In genomic region chr3:100650651-100651611, GRCh38 we compare ENCODE assay signal across 9 cellular contexts. TPM values are rescaled to one million over a fixed set of nuclear protein-coding genes. Genes with fewer than 3 reads are reported as not detected.
DNase-seq lines count a peak whose midpoint lies in the region; ATAC-seq and TF ChIP-seq lines count a peak whose summit lies in the region.
"Had no signal": no experiment of that assay in that cellular context is flagged by ENCODE, and none has a peak within 500 bp of the region (broad histone marks: within the 10 kb centered on the region; RNA-seq: fewer than 3 reads in every experiment).

No MANE protein-coding gene starts in this region.

- in situ Hi-C loops in astrocyte of the cerebellum (cut with HindIII; ENCODE audit: low sequenced_read_pairs) = no loop called here

- no peaks in the 10 kb centered on the region for H3K9me3 ChIP-seq in Karpas-422 (ENCODE audit: low read length)
- no peaks in the 10 kb centered on the region for H3K9me3 ChIP-seq in effector memory CD4-positive, alpha-beta T cell (ENCODE audit: control insufficient read depth, low read length)
- H3K9me3 ChIP-seq in ascending aorta = no peaks in the 10 kb centered on the region

- peaks cover 2% of the 10 kb centered on the region for H3K27me3 Mint-ChIP-seq in activated CD4-positive, alpha-beta T cell treated with anti-CD3 and anti-CD28 coated beads, Interleukin-2, amount 10 ng/mL, durations not matched to agents 24 days and 14 days
- H3K27me3 Mint-ChIP-seq in natural killer cell (ENCODE audit: low read depth in 2 of 2) = peaks cover 0 to 5% of the 10 kb centered on the region in 2 donors

- peak; percentile 73 for DNase-seq in activated CD4-positive, alpha-beta T cell treated with anti-CD3 and anti-CD28 coated beads, Interleukin-2, amount 10 ng/mL, durations not matched to agents 24 days and 14 days
- DNase-seq in activated CD4-positive, alpha-beta T cell treated with anti-CD3 and anti-CD28 coated beads for 4 hours = no peak
- DNase-seq in H4 (ENCODE audit: low spot score) (peak; percentile 34), Karpas-422 (peak; percentile 56), astrocyte of the cerebellum (ENCODE audit: low read depth) (peak; percentile 46), natural killer cell (no peak), ascending aorta (ENCODE audit: low spot score in 2 of 2) (no peak)
- DNase-seq in effector memory CD4-positive, alpha-beta T cell = no peak

- H3K4me1 ChIP-seq in Karpas-422 (ENCODE audit: low read length) (peaks cover 7% of the 10 kb centered on the region), ascending aorta (no peaks in the 10 kb centered on the region)
- H3K4me1 ChIP-seq in effector memory CD4-positive, alpha-beta T cell (ENCODE audit: control insufficient read depth, insufficient read depth, low read length, poor library complexity, severe bottlenecking) = no peaks in the 10 kb centered on the region

- H3K4me3 Mint-ChIP-seq in activated CD4-positive, alpha-beta T cell treated with anti-CD3 and anti-CD28 coated beads, Interleukin-2, amount 10 ng/mL, durations not matched to agents 24 days and 14 days = peak overlapping the region; percentile 58
- no peak overlapping the region for H3K4me3 Mint-ChIP-seq in natural killer cell

- H3K9ac ChIP-seq in Karpas-422 (ENCODE audit: low read length) = peak overlapping the region; percentile 23; the same call in 1 of the 2 replicates

- ATAC-seq in natural killer cell = peak in 2 of 3 donors; percentile 41 to 54

- peak overlapping the region; percentile 75 for H3K27ac Mint-ChIP-seq in activated CD4-positive, alpha-beta T cell treated with anti-CD3 and anti-CD28 coated beads, Interleukin-2, amount 10 ng/mL, durations not matched to agents 24 days and 14 days
- H3K27ac Mint-ChIP-seq in natural killer cell = peak overlapping the region in 1 of 2 donors; percentile 33

- H3K36me3 ChIP-seq in Karpas-422 (ENCODE audit: insufficient read depth, low read length) (no peaks in the 10 kb centered on the region), ascending aorta (no peaks in the 10 kb centered on the region)
- H3K36me3 ChIP-seq in effector memory CD4-positive, alpha-beta T cell (ENCODE audit: control insufficient read depth, insufficient read depth, low read length) = no peaks in the 10 kb centered on the region

- H4K20me1 ChIP-seq in Karpas-422 (ENCODE audit: insufficient read depth, low read depth, low read length) = no peaks in the 10 kb centered on the region

- no peak overlapping the region for H3K4me3 ChIP-seq in Karpas-422 (ENCODE audit: low read length)
- no peak overlapping the region for H3K4me3 ChIP-seq in astrocyte of the cerebellum (ENCODE audit: low read depth, low read length)
- H3K4me3 ChIP-seq in effector memory CD4-positive, alpha-beta T cell (ENCODE audit: insufficient read depth, low read depth, low read length, poor library complexity, severe bottlenecking) = no peak overlapping the region
- no peak overlapping the region for H3K4me3 ChIP-seq in ascending aorta

- peak overlapping the region; percentile 21 for H3K4me2 ChIP-seq in Karpas-422 (ENCODE audit: low read depth, low read length, poor library complexity, severe bottlenecking)

- H3K27ac ChIP-seq in Karpas-422 (ENCODE audit: low read length) (no peak overlapping the region), ascending aorta (no peak overlapping the region)
- H3K27ac ChIP-seq in effector memory CD4-positive, alpha-beta T cell (ENCODE audit: insufficient read depth, low read length, poor library complexity, severe bottlenecking) = no peak overlapping the region

- H3K4me1 Mint-ChIP-seq in activated CD4-positive, alpha-beta T cell treated with anti-CD3 and anti-CD28 coated beads, Interleukin-2, amount 10 ng/mL, durations not matched to agents 24 days and 14 days = peaks cover 12% of the 10 kb centered on the region
- peaks cover 6% of the 10 kb centered on the region in 2 donors for H3K4me1 Mint-ChIP-seq in natural killer cell

- no peaks in the 10 kb centered on the region for H3K79me2 ChIP-seq in Karpas-422 (ENCODE audit: low read length)

- TF ChIP-seq CTCF in astrocyte of the cerebellum (IDR thresholded peaks at IDR 0.05; ENCODE audit: low read depth, low read length, missing control alignments) = peak; percentile 18
- no peak for TF ChIP-seq CTCF in natural killer cell (IDR thresholded peaks at IDR 0.05)
- no peak for TF ChIP-seq CTCF in ascending aorta (IDR thresholded peaks at IDR 0.05)

- H3K27me3 ChIP-seq in Karpas-422 (ENCODE audit: low read length) (no peaks in the 10 kb centered on the region), ascending aorta (no peaks in the 10 kb centered on the region)
- no peaks in the 10 kb centered on the region for H3K27me3 ChIP-seq in effector memory CD4-positive, alpha-beta T cell (replicated peaks; ENCODE audit: control insufficient read depth, insufficient read depth, low read length, poor library complexity, severe bottlenecking)

- no peaks in the 10 kb centered on the region for H3K36me3 Mint-ChIP-seq in activated CD4-positive, alpha-beta T cell treated with anti-CD3 and anti-CD28 coated beads, Interleukin-2, amount 10 ng/mL, durations not matched to agents 24 days and 14 days (ENCODE audit: low read depth)
- no peaks in the 10 kb centered on the region for H3K36me3 Mint-ChIP-seq in natural killer cell
- H3K36me3 Mint-ChIP-seq: CD4-positive, CD25-positive, alpha-beta regulatory T cell had no signal

- no peaks in the 10 kb centered on the region for H3K9me2 ChIP-seq in Karpas-422 (replicated peaks; ENCODE audit: insufficient read depth, low read length)

- peak overlapping the region; percentile 87 for H2AFZ ChIP-seq in Karpas-422 (ENCODE audit: low read length)

- no peaks in the 10 kb centered on the region for H3K9me3 Mint-ChIP-seq in activated CD4-positive, alpha-beta T cell treated with anti-CD3 and anti-CD28 coated beads, Interleukin-2, amount 10 ng/mL, durations not matched to agents 24 days and 14 days
- no peaks in the 10 kb centered on the region for H3K9me3 Mint-ChIP-seq in natural killer cell
- H3K9me3 Mint-ChIP-seq: CD4-positive, CD25-positive, alpha-beta regulatory T cell had no signal

- intact Hi-C loops in activated CD4-positive, alpha-beta T cell treated with anti-CD3 and anti-CD28 coated beads, Interleukin-2, amount 10 ng/mL, durations not matched to agents 24 days and 14 days (cut with micrococcal nuclease) = loop anchor here (1.0 to 2.0 kb wide), 4 partner anchors 14 to 730 kb away; partner anchors contain the start of gene TFG
- intact Hi-C loops in natural killer cell (cut with micrococcal nuclease) (no loop called here), ascending aorta (cut with DNase I) (no loop called here)

RNA-seq across cellular contexts. Expression of gene ADGRG7, which starts 41.5 kb away (rescaled TPM):
- total RNA-seq in activated CD4-positive, alpha-beta T cell treated with anti-CD3 and anti-CD28 coated beads, Interleukin-2, amount 10 ng/mL, durations not matched to agents 24 days and 14 days = not detected in 2 replicates
- not detected in 2 replicates for total RNA-seq in H4 (2014; rRNA removed; shearing (Covaris generic))
- total RNA-seq in Karpas-422 (2014; rRNA removed; shearing (Covaris generic); ENCODE audit: low replicate concordance) = not detected in 2 replicates
- total RNA-seq in natural killer cell = not detected
- total RNA-seq in ascending aorta = not detected
- total RNA-seq: CD4-positive, CD25-positive, alpha-beta regulatory T cell had no signal

RNA-seq across cellular contexts. Expression of gene TFG, which starts 58.4 kb away (rescaled TPM):
- total RNA-seq in activated CD4-positive, alpha-beta T cell treated with anti-CD3 and anti-CD28 coated beads, Interleukin-2, amount 10 ng/mL, durations not matched to agents 24 days and 14 days = 71.5 and 72.2 TPM in 2 replicates
- total RNA-seq in H4 (2014; rRNA removed; shearing (Covaris generic)) = 101 and 128 TPM in 2 replicates
- total RNA-seq in Karpas-422 (2014; rRNA removed; shearing (Covaris generic); ENCODE audit: low replicate concordance) = 29.4 and 65.3 TPM in 2 replicates
- 10 to 100 TPM; 47.6 to 52.8 (median 50.0) TPM for total RNA-seq in natural killer cell
- total RNA-seq in ascending aorta = 64.9 TPM

Comparison
In these comparisons a context has a peak if more than half of its experiments do, and no peak if none do; other contexts are left out.
1. DNase-seq: peak in activated CD4-positive, alpha-beta T cell treated with anti-CD3 and anti-CD28 coated beads, Interleukin-2, amount 10 ng/mL, durations not matched to agents 24 days and 14 days (single experiment), H4 (single experiment), Karpas-422 (single experiment) and astrocyte of the cerebellum (single experiment); none in activated CD4-positive, alpha-beta T cell treated with anti-CD3 and anti-CD28 coated beads for 4 hours (0 of 2), natural killer cell (single experiment), effector memory CD4-positive, alpha-beta T cell (0 of 3) and ascending aorta (0 of 2).